Comparison of ENCODE assay signal across 1 cellular context in genomic region chr17:43953746-43954145, GRCh38.
TF ChIP-seq lines count a peak whose summit lies in the region.

PYY (minus strand) TSS chr17:43953940; CDS start chr17:43953483, 457 bp downstream.

TF ChIP-seq in A549, 52 proteins besides CTCF, POLR2A, EP300 and RAD21 (continued from another document):
- no peak for TF ChIP-seq TP53 (CRISPR knock-in tag; IDR thresholded peaks at IDR 0.05)
